12 cellular contexts compared by ENCODE assay signal in genomic region chr6:140858381-140858971, GRCh38.
DNase-seq lines count a peak whose midpoint lies in the region; ATAC-seq and TF ChIP-seq lines count a peak whose summit lies in the region.
"Had no signal": no experiment of that assay in that cellular context is flagged by ENCODE, and none has a peak within 500 bp of the region (broad histone marks: within the 10 kb centered on the region; RNA-seq: fewer than 3 reads in every experiment).

No MANE protein-coding gene starts in this region.

- in situ Hi-C loops in Caki2 (cut with HindIII; ENCODE audit: low pct_unique_long_range_greater_than_20kb, low sequenced_read_pairs) = no loop called here

- H3K4me2 ChIP-seq in osteoblast (ENCODE audit: insufficient read depth, low read length) = no peak overlapping the region

- H3K36me3 ChIP-seq in MG63 (peaks cover 11% of the 10 kb centered on the region), osteoblast (ENCODE audit: insufficient read depth, low read length) (no peaks in the 10 kb centered on the region)
- H3K36me3 ChIP-seq: ascending aorta had no signal

- H3K27me3 ChIP-seq in MG63 = no peaks in the 10 kb centered on the region
- H3K27me3 ChIP-seq in osteoblast (ENCODE audit: insufficient read depth, low read length) = no peaks in the 10 kb centered on the region
- H3K27me3 ChIP-seq: ascending aorta had no signal

- no peak for ATAC-seq in GM19467 (IDR thresholded peaks at IDR 0.05; ENCODE audit: unreplicated experiment)
- ATAC-seq in HG02973 (IDR thresholded peaks at IDR 0.05; ENCODE audit: unreplicated experiment) = no peak

- H3K27ac ChIP-seq in cingulate gyrus (ENCODE audit: low read depth, low read length) (peak overlapping the region; percentile 10), osteoblast (ENCODE audit: low read depth, low read length) (peak overlapping the region; percentile 52)

- peak overlapping the region; percentile 13 for H2AFZ ChIP-seq in osteoblast (ENCODE audit: low read length)

- H4K20me1 ChIP-seq in osteoblast (ENCODE audit: insufficient read depth, low read length) = no peaks in the 10 kb centered on the region

- TF ChIP-seq CTCF in osteoblast (IDR thresholded peaks at IDR 0.05; ENCODE audit: extremely low read depth, low read depth, low read length) = no peak

- peaks cover 8% of the 10 kb centered on the region for H3K9me3 ChIP-seq in MG63
- H3K9me3 ChIP-seq in osteoblast (ENCODE audit: low read depth, low read length) = no peaks in the 10 kb centered on the region
- H3K9me3 ChIP-seq: ascending aorta had no signal

- no peaks in the 10 kb centered on the region for H3K79me2 ChIP-seq in osteoblast (ENCODE audit: insufficient read depth, low read length)

- H3K4me3 ChIP-seq in MG63 (no peak overlapping the region), osteoblast (ENCODE audit: insufficient read depth, low read length) (no peak overlapping the region)
- H3K4me3 ChIP-seq: ascending aorta had no signal

- peaks cover 12% of the 10 kb centered on the region for H3K4me1 ChIP-seq in osteoblast (ENCODE audit: insufficient read depth, low read length)

- DNase-seq in Caki2 (ENCODE audit: low read depth) = peak; percentile 66
- DNase-seq in MG63 = peak; percentile 63
- no peak for DNase-seq in osteoblast (ENCODE audit: insufficient read length, low spot score, missing footprints)
- DNase-seq in NCI-H2227 treated with DMSO at 0.1 percent for 48 hours (lab: John Stamatoyannopoulos, UW) = no peak
- no peak for DNase-seq in NCI-H187 treated with DMSO at 0.1 percent for 48 hours (lab: John Stamatoyannopoulos, UW)
- DNase-seq: NCI-H2081, right cardiac atrium, RPMI8226 had no signal

Comparison
In these comparisons a context has a peak if more than half of its experiments do, and no peak if none do; other contexts are left out.
1. DNase-seq: peak in Caki2 (single experiment) and MG63 (single experiment); none in osteoblast (single experiment), NCI-H2227 treated with DMSO at 0.1 percent for 48 hours (single experiment) and NCI-H187 treated with DMSO at 0.1 percent for 48 hours (single experiment).